ENCODE assay signal across 8 cellular contexts in the genomic region with DNA sequence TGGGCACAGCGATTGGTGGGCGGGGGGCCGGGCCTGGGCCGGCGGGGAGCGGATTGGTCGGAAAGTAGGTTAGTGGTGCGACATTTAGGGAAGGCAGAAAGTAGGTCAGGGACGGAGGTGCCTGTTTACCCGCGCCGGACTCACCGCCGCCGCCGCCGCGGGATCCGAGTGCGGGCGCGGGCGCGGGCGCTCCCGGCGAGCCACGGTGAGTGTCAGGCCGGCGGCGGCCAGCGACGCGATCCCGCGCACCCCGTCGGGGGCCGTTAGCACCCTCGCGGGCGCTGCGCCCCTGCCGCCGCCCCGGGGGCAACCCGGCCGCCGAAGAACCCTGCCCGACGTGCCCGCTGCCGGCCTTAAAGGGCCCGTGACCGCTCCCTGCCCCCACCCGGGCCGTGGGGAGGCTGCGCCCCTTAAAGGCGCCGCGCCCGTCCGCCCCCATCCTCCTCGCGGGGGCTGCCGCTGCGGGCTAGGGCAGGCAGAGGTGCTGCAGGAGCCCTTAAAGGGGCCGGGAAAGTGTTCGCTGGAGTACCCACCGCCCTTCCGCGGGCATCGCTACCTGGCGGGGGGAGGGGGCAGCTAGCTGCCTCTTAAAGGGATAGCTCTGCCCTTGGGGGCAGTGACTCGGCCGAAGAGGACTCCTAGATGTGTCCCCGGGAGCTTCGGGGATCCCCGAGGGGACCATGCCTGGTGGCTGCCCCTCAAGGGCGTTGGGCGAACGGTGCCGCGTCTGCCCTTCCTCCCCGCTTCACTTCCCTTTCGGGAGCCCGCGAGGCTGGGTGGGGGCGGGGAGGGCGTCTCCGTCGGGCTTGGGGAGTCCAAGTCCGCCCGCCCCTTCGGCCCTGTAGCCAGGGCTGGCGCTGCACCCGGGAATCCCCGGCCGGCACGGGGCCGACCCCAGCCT. TPM values are rescaled to one million over a fixed set of nuclear protein-coding genes. Genes with fewer than 3 reads are reported as not detected.
DNase-seq lines count a peak whose midpoint lies in the region; ATAC-seq and TF ChIP-seq lines count a peak whose summit lies in the region.

BMAL1 (plus strand) TSS at position 72 of the 901 bp plus-strand sequence. CDS start 76,519 bp downstream, outside the sequence.

- H3K27me3 Mint-ChIP-seq in endodermal cell (ENCODE audit: insufficient read depth), result peaks cover 86% of the 10 kb centered on the region

- POLR2A ChIA-PET in GM10248 (lab: Yijun Ruan, JAX), result interaction anchor here (1.4 kb wide), 1 partner anchor 9 kb away, joined by 3 read pairs; no protein-coding TSS in a partner anchor
- POLR2A ChIA-PET in activated CD8-positive, alpha-beta memory T cell treated with anti-CD3 and anti-CD28 coated beads for 36 hours (lab: Charles Lee), result interaction anchor here (1.0 to 1.8 kb wide), 3 partner anchors 9 to 40 kb away, joined by 7 to 10 read pairs (median 9); no protein-coding TSS in a partner anchor

- H3K27ac Mint-ChIP-seq in endodermal cell, result peak within 1 kb of the TSS; percentile 79

- peak within 1 kb of the TSS; percentile 82 for H3K4me3 Mint-ChIP-seq in endodermal cell

- no peaks in the 10 kb centered on the region for H3K9me3 Mint-ChIP-seq in endodermal cell

- peak; percentile 58 for DNase-seq in GM10248 (ENCODE audit: extremely low spot score)
- peak; percentile 30 for DNase-seq in LHCN-M2 (ENCODE audit: low read depth)
- peak; percentile 77 for DNase-seq in endodermal cell
- peak; percentile 68 for DNase-seq in stimulated activated naive CD8-positive, alpha-beta T cell treated with anti-CD3 and anti-CD28 coated beads, Interleukin-15, Interleukin-2, amounts not matched to agents 100 U/mL and 50 U/mL, for 24 hours
- no peak for DNase-seq in DMS153 (lab: John Stamatoyannopoulos, UW)

- H3K27ac ChIP-seq in endodermal cell (ENCODE audit: low read depth, low read length) (no peak within 1 kb of the TSS), muscle layer of duodenum (ENCODE audit: low read length) (peak within 1 kb of the TSS; percentile 81)

- peaks cover 5% of the 10 kb centered on the region for H3K4me1 ChIP-seq in endodermal cell (ENCODE audit: control insufficient read depth, insufficient read depth, low read length)
- H3K4me1 ChIP-seq in muscle layer of duodenum (ENCODE audit: control insufficient read depth in 1 of 2, insufficient read depth in 2 of 2, low read length in 2 of 2), result peaks cover 6% of the 10 kb centered on the region in 2 donors

- no peaks in the 10 kb centered on the region for H3K36me3 Mint-ChIP-seq in endodermal cell (ENCODE audit: low read depth)

- no peak for TF ChIP-seq CTCF in GM10248 (IDR thresholded peaks at IDR 0.05; ENCODE audit: control extremely low read depth, extremely low read depth, low read depth, missing control alignments)
- no peak for TF ChIP-seq CTCF in endodermal cell (conservative IDR thresholded peaks at IDR 0.05)

- H3K4me3 ChIP-seq in endodermal cell (ENCODE audit: low read length) (peak within 1 kb of the TSS; percentile 81), muscle layer of duodenum (ENCODE audit: low read depth in 1 of 2, low read length in 2 of 2) (peak within 1 kb of the TSS; percentile 91 to 96)

- H3K36me3 ChIP-seq in endodermal cell (ENCODE audit: control insufficient read depth, insufficient read depth, low read length) (no peaks in the 10 kb centered on the region), muscle layer of duodenum (ENCODE audit: control insufficient read depth in 1 of 2, insufficient read depth in 2 of 2, low read length in 2 of 2) (no peaks in the 10 kb centered on the region)

- ATAC-seq in GM21723 (IDR thresholded peaks at IDR 0.05; ENCODE audit: unreplicated experiment), result peak; percentile 31
- ATAC-seq in stimulated activated naive CD8-positive, alpha-beta T cell treated with anti-CD3 and anti-CD28 coated beads, Interleukin-15, Interleukin-2, amounts not matched to agents 100 U/mL and 50 U/mL, for 24 hours, result peak; percentile 32

- WGBS in endodermal cell (ENCODE audit: insufficient coverage in 1 of 2, insufficient read length in 1 of 2), 2 experiments, result 1% methylated on average over 37 to 101 of the region's 101 CpGs

- H3K4me1 Mint-ChIP-seq in endodermal cell, result peaks cover 9% of the 10 kb centered on the region

- peaks cover 84% of the 10 kb centered on the region for H3K27me3 ChIP-seq in endodermal cell (ENCODE audit: control insufficient read depth, insufficient read depth, low read length, poor library complexity, severe bottlenecking)
- H3K27me3 ChIP-seq in muscle layer of duodenum (ENCODE audit: low read depth, low read length), result peaks cover 5% of the 10 kb centered on the region

- CTCF ChIA-PET in GM10248 (lab: Yijun Ruan, JAX), result interaction anchor here (1.2 to 2.4 kb wide), 4 partner anchors 9 to 57 kb away, joined by 3 to 12 read pairs (median 4); no protein-coding TSS in a partner anchor
- CTCF ChIA-PET in activated CD8-positive, alpha-beta memory T cell treated with anti-CD3 and anti-CD28 coated beads for 36 hours (lab: Charles Lee), result interaction anchor here (1.0 to 2.3 kb wide), 5 partner anchors 13 to 62 kb away, joined by 3 to 13 read pairs (median 3); no protein-coding TSS in a partner anchor

- H3K9me3 ChIP-seq in endodermal cell (ENCODE audit: control insufficient read depth, low read length), result no peaks in the 10 kb centered on the region
- H3K9me3 ChIP-seq in muscle layer of duodenum (ENCODE audit: control insufficient read depth in 1 of 2, low read length in 2 of 2), result no peaks in the 10 kb centered on the region

- H3K9ac ChIP-seq in endodermal cell (ENCODE audit: extremely low read depth, low read length, poor library complexity, severe bottlenecking), result no peak within 1 kb of the TSS

RNA-seq across cellular contexts. Expression of gene BMAL1, which starts in this region (rescaled TPM):
- total RNA-seq in LHCN-M2 (2014; rRNA removed) (12.2 and 17.5 TPM in 2 replicates), endodermal cell (1 to 10 TPM; 3.7 to 7.2 TPM)
- 6.5 TPM for polyA plus RNA-seq in LHCN-M2 (2012)
- total RNA-seq in activated CD8-positive, alpha-beta memory T cell treated with anti-CD3 and anti-CD28 coated beads for 36 hours, result 10 to 100 TPM; 17.7 to 19.0 TPM
- polyA plus RNA-seq in endodermal cell (2013, experiment 1 of 2), result 4.3 TPM
- 5.7 TPM for polyA plus RNA-seq in endodermal cell (2013, experiment 2 of 2)
